In the genomic region with DNA sequence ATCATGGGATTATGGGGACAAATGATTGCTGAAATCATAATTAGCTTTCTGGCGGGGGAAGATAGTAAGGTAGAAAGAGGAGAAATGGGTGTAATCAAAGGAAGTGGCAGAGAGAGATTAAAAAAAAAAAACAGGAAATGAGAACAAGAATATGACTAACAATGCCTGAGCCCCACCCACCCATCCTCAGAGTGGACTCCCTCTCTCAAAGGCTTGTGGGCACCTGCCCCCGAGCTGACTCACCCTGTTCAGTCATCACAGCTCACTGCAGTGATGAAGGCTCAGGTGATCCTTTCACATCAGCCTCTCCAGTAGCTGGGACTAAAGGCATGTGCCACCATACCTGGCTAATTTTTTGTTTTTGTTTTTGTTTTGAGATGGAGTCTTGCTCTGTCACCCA, we compare ENCODE assay signal across 8 cellular contexts.
DNase-seq lines count a peak whose midpoint lies in the region; ATAC-seq and TF ChIP-seq lines count a peak whose summit lies in the region.

No MANE protein-coding gene starts in this region.

- peaks cover 36% of the 10 kb centered on the region for H3K36me3 Mint-ChIP-seq in activated T-cell treated with anti-CD3 and anti-CD28 coated beads, Interleukin-2, amount 50 U/mL, for 24 hours (ENCODE audit: low read depth)

- peak; percentile 94 for ATAC-seq in GM18907 (IDR thresholded peaks at IDR 0.05; ENCODE audit: unreplicated experiment)
- ATAC-seq in HG03095 (IDR thresholded peaks at IDR 0.05; ENCODE audit: unreplicated experiment), result peak; percentile 94

- no peak overlapping the region for H3K4me3 ChIP-seq in foreskin fibroblast (ENCODE audit: low read depth in 1 of 2, low read length in 2 of 2)

- TF ChIP-seq CTCF in foreskin fibroblast (IDR thresholded peaks at IDR 0.05; ENCODE audit: low read depth, low read length), result no peak

- peak overlapping the region; percentile 92 for H3K27ac Mint-ChIP-seq in activated T-cell treated with anti-CD3 and anti-CD28 coated beads, Interleukin-2, amount 50 U/mL, for 24 hours

- peaks cover 64% of the 10 kb centered on the region for H3K4me1 Mint-ChIP-seq in activated T-cell treated with anti-CD3 and anti-CD28 coated beads, Interleukin-2, amount 50 U/mL, for 24 hours (ENCODE audit: low read depth)

- H3K4me3 Mint-ChIP-seq in activated T-cell treated with anti-CD3 and anti-CD28 coated beads, Interleukin-2, amount 50 U/mL, for 24 hours, result peak overlapping the region; percentile 31

- DNase-seq in ACHN (peak; percentile 90), OCI-M1 (lab: John Stamatoyannopoulos, UW) (peak; percentile 82), foreskin fibroblast (peak; percentile 91 to 95), NCI-H1930 (lab: John Stamatoyannopoulos, UW) (no peak)
- DNase-seq in activated T-cell treated with anti-CD3 and anti-CD28 coated beads, Interleukin-2, amount 50 U/mL, for 24 hours, result peak; percentile 85
- DNase-seq in stimulated activated CD4-positive, alpha-beta T cell treated with anti-CD3 and anti-CD28 coated beads, Interleukin-2, amount 100 ng/mL, for 48 hours, result peak; percentile 76 to 80

- no peaks in the 10 kb centered on the region for H3K27me3 Mint-ChIP-seq in activated T-cell treated with anti-CD3 and anti-CD28 coated beads, Interleukin-2, amount 50 U/mL, for 24 hours

- in situ Hi-C loops in ACHN (cut with HindIII; ENCODE audit: low pct_ligation_motif_present, low pct_unique_long_range_greater_than_20kb, low sequenced_read_pairs), result no loop called here

- H3K9me3 Mint-ChIP-seq in activated T-cell treated with anti-CD3 and anti-CD28 coated beads, Interleukin-2, amount 50 U/mL, for 24 hours, result no peaks in the 10 kb centered on the region

Comparison
In these comparisons a context has a peak if more than half of its experiments do, and no peak if none do; other contexts are left out.
1. DNase-seq: peak in ACHN (single experiment), OCI-M1 (single experiment), activated T-cell treated with anti-CD3 and anti-CD28 coated beads, Interleukin-2, amount 50 U/mL, for 24 hours (single experiment), foreskin fibroblast (2 of 2) and stimulated activated CD4-positive, alpha-beta T cell treated with anti-CD3 and anti-CD28 coated beads, Interleukin-2, amount 100 ng/mL, for 48 hours (2 of 2); none in NCI-H1930 (0 of 2).